ENCODE assay signal across 12 cellular contexts in the genomic region with DNA sequence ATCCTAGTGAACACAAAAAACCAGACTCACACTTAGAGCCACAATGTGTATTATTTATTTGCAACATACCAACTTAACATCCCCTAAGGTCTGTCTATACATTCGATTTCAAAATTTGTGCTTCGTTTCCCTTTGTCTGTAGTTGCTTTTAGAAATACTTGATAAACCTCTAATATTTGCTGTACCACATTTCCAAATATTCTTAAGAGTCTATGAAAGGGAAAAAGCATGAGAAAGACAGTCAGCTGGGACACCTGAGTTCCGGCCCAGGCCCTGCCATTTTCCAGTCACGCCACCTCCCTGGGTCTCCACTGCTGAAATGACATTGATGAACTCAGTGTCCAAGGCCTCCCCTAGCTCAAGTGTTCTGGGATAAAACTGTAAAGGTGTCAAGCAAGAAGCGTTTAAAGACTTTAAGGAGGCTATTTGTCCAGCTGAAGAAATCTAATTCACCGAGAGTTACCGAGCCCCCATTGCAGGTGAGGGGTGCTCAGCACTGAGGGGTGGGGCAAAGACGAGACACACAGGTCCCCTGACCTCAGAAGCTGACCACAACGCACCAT. TPM values are rescaled to one million over a fixed set of nuclear protein-coding genes. Genes with fewer than 3 reads are reported as not detected.
DNase-seq lines count a peak whose midpoint lies in the region; ATAC-seq and TF ChIP-seq lines count a peak whose summit lies in the region.
"Had no signal": no experiment of that assay in that cellular context is flagged by ENCODE, and none has a peak within 500 bp of the region (broad histone marks: within the 10 kb centered on the region; RNA-seq: fewer than 3 reads in every experiment).

No MANE protein-coding gene starts in this region.

- intact Hi-C loops in gastrocnemius medialis (cut with DNase I; ENCODE audit: low total_unique reads) = no loop called here

- H3K4me1 ChIP-seq in MM.1S (ENCODE audit: low read length) (peaks cover 53% of the 10 kb centered on the region), gastrocnemius medialis (peaks cover 21 to 35% of the 10 kb centered on the region in 2 donors)
- H3K4me1 ChIP-seq: testis had no signal

- peaks cover 3% of the 10 kb centered on the region for H3K27me3 Mint-ChIP-seq in central memory CD8-positive, alpha-beta T cell

- peak overlapping the region; percentile 89 for H3K9ac ChIP-seq in MM.1S (ENCODE audit: low read length)

- no peak for TF ChIP-seq POLR2A in gastrocnemius medialis (IDR thresholded peaks at IDR 0.05)

- H3K9me2 ChIP-seq in MM.1S (replicated peaks; ENCODE audit: insufficient read depth, low read length) = no peaks in the 10 kb centered on the region

- peak overlapping the region; percentile 77 for H3K4me2 ChIP-seq in MM.1S (ENCODE audit: low read depth, low read length)

- no peaks in the 10 kb centered on the region for H3K9me3 ChIP-seq in MM.1S (replicated peaks; ENCODE audit: insufficient read depth, low read length)
- no peaks in the 10 kb centered on the region for H3K9me3 ChIP-seq in gastrocnemius medialis
- H3K9me3 ChIP-seq: testis had no signal

- in situ Hi-C loops in gastrocnemius medialis (cut with MboI; ENCODE audit: low sequenced_read_pairs in 4 of 4) = no loop called here

- H3F3A ChIP-seq in MM.1S (ENCODE audit: insufficient read depth, low read length) = peaks cover 31% of the 10 kb centered on the region

- no peaks in the 10 kb centered on the region for H3K79me2 ChIP-seq in MM.1S (ENCODE audit: low read length)

- peaks cover under 1% of the 10 kb centered on the region for H3K9me3 Mint-ChIP-seq in central memory CD8-positive, alpha-beta T cell

- peaks cover 42% of the 10 kb centered on the region for H3K4me1 Mint-ChIP-seq in central memory CD8-positive, alpha-beta T cell

- DNase-seq in MM.1S (peak; percentile 66), gastrocnemius medialis (no peak), caudate nucleus (lab: John Stamatoyannopoulos, UW) (no peak), Ammon's horn (ENCODE audit: low spot score) (no peak), HT-29 (ENCODE audit: low spot score) (no peak), DMS53 treated with DMSO at 0.1 percent for 48 hours (lab: John Stamatoyannopoulos, UW; ENCODE audit: unreplicated experiment) (no peak)
- DNase-seq in central memory CD8-positive, alpha-beta T cell (ENCODE audit: low spot score in 2 of 2) = no peak
- DNase-seq: DMS79, erythroblast had no signal

- TF ChIP-seq CTCF in MM.1S (IDR thresholded peaks at IDR 0.05; ENCODE audit: low read length) = no peak
- TF ChIP-seq CTCF in gastrocnemius medialis (IDR thresholded peaks at IDR 0.05 in 4 of 5, conservative IDR thresholded peaks at IDR 0.05 in 1 of 5) = no peak

- peak overlapping the region; percentile 81 for H3K4me3 Mint-ChIP-seq in central memory CD8-positive, alpha-beta T cell

- peak overlapping the region; percentile 100 for H3K27ac Mint-ChIP-seq in central memory CD8-positive, alpha-beta T cell (ENCODE audit: low read depth)

- H3K36me3 ChIP-seq in MM.1S (replicated peaks; ENCODE audit: insufficient read depth, low read length) (no peaks in the 10 kb centered on the region), gastrocnemius medialis (peaks cover 0 to 23% of the 10 kb centered on the region in 2 donors)

- peaks cover 9% of the 10 kb centered on the region for H3K36me3 Mint-ChIP-seq in central memory CD8-positive, alpha-beta T cell (ENCODE audit: insufficient read depth)

- H3K27me3 ChIP-seq in MM.1S (replicated peaks; ENCODE audit: insufficient read depth, low read length) (no peaks in the 10 kb centered on the region), gastrocnemius medialis (no peaks in the 10 kb centered on the region)
- H3K27me3 ChIP-seq: testis had no signal

- H4K20me1 ChIP-seq in MM.1S (ENCODE audit: insufficient read depth, low read length) = no peaks in the 10 kb centered on the region

- peak overlapping the region; percentile 98 for H3K27ac ChIP-seq in MM.1S (ENCODE audit: low read length)
- peak overlapping the region; percentile 78 to 89 (median 82) for H3K27ac ChIP-seq in gastrocnemius medialis
- H3K27ac ChIP-seq in caudate nucleus (ENCODE audit: low read depth, low read length) = no peak overlapping the region
- H3K27ac ChIP-seq: testis had no signal

- H2AFZ ChIP-seq in MM.1S (ENCODE audit: low read length) = peak overlapping the region; percentile 92

- peak; percentile 8 for ATAC-seq in GM18907 (IDR thresholded peaks at IDR 0.05; ENCODE audit: unreplicated experiment)
- no peak for ATAC-seq in central memory CD8-positive, alpha-beta T cell (replicated peaks; ENCODE audit: extremely low read depth, poor library complexity, severe bottlenecking)
- ATAC-seq in gastrocnemius medialis = no peak

- H3K4me3 ChIP-seq in MM.1S (ENCODE audit: low read length) = peak overlapping the region; percentile 43
- no peak overlapping the region for H3K4me3 ChIP-seq in gastrocnemius medialis
- H3K4me3 ChIP-seq: testis had no signal

RNA-seq across cellular contexts. Expression of a gene that starts 26.6 kb away (rescaled TPM):
- 100 to 1,000 TPM in 1 of 4 donors, 10 to 100 TPM in 3; 72.7 to 103 (median 92.1) TPM for total RNA-seq in gastrocnemius medialis
- 0.52 and 0.84 TPM in 2 replicates for total RNA-seq in HT-29 (2014; rRNA removed; shearing (Covaris generic))

RNA-seq across cellular contexts. Expression of a gene that starts 41.7 kb away (rescaled TPM):
- total RNA-seq in gastrocnemius medialis = not detected
- not detected in 2 replicates for total RNA-seq in HT-29 (2014; rRNA removed; shearing (Covaris generic))
- total RNA-seq: aorta had no signal

Comparison
In these comparisons a context has a peak if more than half of its experiments do, and no peak if none do; other contexts are left out.
1. RNA of a gene that starts 26.6 kb away (total RNA-seq): 72.7 to 103 TPM in gastrocnemius medialis; 0.52 to 0.84 TPM in HT-29; every median in the first group is over 10 times any median in the second.